31 cellular contexts compared by ENCODE assay signal in the genomic region with DNA sequence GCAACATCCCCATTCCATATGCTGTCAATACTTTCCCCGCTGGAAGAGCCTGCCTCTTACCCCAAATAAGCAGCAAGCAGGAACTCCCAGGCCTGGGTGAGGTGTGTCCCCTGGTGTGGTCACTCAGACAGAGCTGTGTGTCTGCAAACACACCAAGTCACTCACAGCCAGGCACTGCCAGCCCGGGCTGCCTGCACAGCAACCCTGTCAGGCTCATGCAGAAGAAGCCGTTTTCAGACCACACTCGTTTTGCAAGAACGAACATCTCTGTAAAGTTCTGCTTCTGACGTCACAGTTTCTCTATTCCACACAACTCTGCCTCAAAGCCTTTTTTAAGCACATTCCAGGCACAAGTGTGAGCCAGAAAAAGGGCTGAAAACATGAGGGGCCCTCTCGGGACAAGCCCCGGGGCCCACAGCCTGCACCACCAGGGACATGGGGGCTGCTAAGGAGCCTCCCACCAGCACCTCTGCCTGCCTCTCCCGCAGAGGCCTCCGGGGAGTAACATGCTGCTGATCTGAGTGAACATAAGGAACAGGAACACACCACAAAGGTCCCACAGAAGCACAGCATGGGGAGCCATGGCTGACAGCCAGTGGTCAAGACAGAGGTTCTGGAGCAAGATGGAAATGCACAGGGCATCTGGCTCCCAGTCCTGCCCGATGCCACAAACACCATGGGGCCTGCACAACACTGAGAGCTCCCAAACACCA. TPM values are rescaled to one million over a fixed set of nuclear protein-coding genes. Genes with fewer than 3 reads are reported as not detected.
DNase-seq lines count a peak whose midpoint lies in the region; ATAC-seq, FAIRE-seq and TF ChIP-seq lines count a peak whose summit lies in the region.
"Had no signal": no experiment of that assay in that cellular context is flagged by ENCODE, and none has a peak within 500 bp of the region (broad histone marks: within the 10 kb centered on the region; RNA-seq: fewer than 3 reads in every experiment).

No MANE protein-coding gene starts in this region.

- POLR2A ChIA-PET in K562 (lab: Yijun Ruan, JAX) (interaction anchor here (0.6 kb wide), 1 partner anchor 543 kb away, joined by 4 read pairs; no protein-coding TSS in a partner anchor), PC-9 (lab: Charles Lee; ENCODE audit: unreplicated experiment) (no interaction called here)
- POLR2A ChIA-PET in activated CD4-positive, alpha-beta memory T cell treated with anti-CD3 and anti-CD28 coated beads, Interleukin-2, amount 10 ng/mL, durations not matched to agents 7 days and 5 days (lab: Charles Lee) = no interaction called here

- intact Hi-C loops in K562 (cut with micrococcal nuclease) (no loop called here), pancreas (cut with DNase I) (no loop called here), PC-9 (cut with micrococcal nuclease; ENCODE audit: unreplicated experiment) (no loop called here)

- DNase-seq in KBM-7 = peak; percentile 15
- peak; percentile 68 for DNase-seq in NOMO-1 treated with DMSO at 0.1 percent for 48 hours (lab: John Stamatoyannopoulos, UW; ENCODE audit: unreplicated experiment)
- no peak for DNase-seq in K562 (ENCODE audit: extremely low read depth in 1 of 4, low spot score in 3 of 4)
- no peak for DNase-seq in pancreas
- DNase-seq in PC-9 = no peak
- DNase-seq in activated CD4-positive, alpha-beta memory T cell treated with anti-CD3 and anti-CD28 coated beads, Interleukin-2, amount 10 ng/mL, durations not matched to agents 7 days and 5 days = no peak
- DNase-seq: activated CD8-positive, alpha-beta memory T cell treated with anti-CD3 and anti-CD28 coated beads for 24 hours; activated naive CD4-positive, alpha-beta T cell treated with Interleukin-2 at 50 U/mL for 16 hours; activated T-cell treated with anti-CD3 and anti-CD28 coated beads, Interleukin-2, amount 50 U/mL, for 4 hours; adrenal gland; brain microvascular endothelial cell; CD4-positive, alpha-beta memory T cell; DMS 273 treated with DMSO at 0.1 percent for 48 hours; endodermal cell; esophagus squamous epithelium; hypothalamus; KG1; NCI-H1092 treated with DMSO at 0.1 percent for 48 hours; NCI-H1930; NCI-H69; PC-3; SHP77; T-helper 1 cell had no signal

- H3K4me1 Mint-ChIP-seq in activated CD4-positive, alpha-beta memory T cell treated with anti-CD3 and anti-CD28 coated beads, Interleukin-2, amount 10 ng/mL, durations not matched to agents 7 days and 5 days = no peaks in the 10 kb centered on the region
- H3K4me1 Mint-ChIP-seq: CD4-positive, alpha-beta memory T cell; endodermal cell; GM23338; nephron had no signal

- 1% methylated on average over 11 of the region's 11 CpGs for WGBS in K562 (ENCODE audit: insufficient coverage, low coverage, missing lambda C conversion rate)
- 47 to 53% methylated on average over 11 of the region's 11 CpGs for WGBS in pancreas, 2 donors

- no peak overlapping the region for H3K27ac ChIP-seq in K562 (ENCODE audit: extremely low read depth, low read depth, low read length)
- H3K27ac ChIP-seq in pancreas = no peak overlapping the region
- H3K27ac ChIP-seq in PC-9 = no peak overlapping the region
- H3K27ac ChIP-seq: adrenal gland, brain microvascular endothelial cell, coronary artery, esophagus squamous epithelium, tibial nerve had no signal

- H2AFZ ChIP-seq in K562 (ENCODE audit: low read depth, low read length) (no peak overlapping the region), PC-9 (no peak overlapping the region)
- H2AFZ ChIP-seq: GM23338 had no signal

- H3K79me2 ChIP-seq in K562 (ENCODE audit: control insufficient read depth, insufficient read depth, low read length) = no peaks in the 10 kb centered on the region
- no peaks in the 10 kb centered on the region for H3K79me2 ChIP-seq in PC-9 (ENCODE audit: low read depth)

- H3K4me3 ChIP-seq in K562 = no peak overlapping the region
- no peak overlapping the region for H3K4me3 ChIP-seq in pancreas
- no peak overlapping the region for H3K4me3 ChIP-seq in PC-9
- H3K4me3 ChIP-seq: adrenal gland, coronary artery, esophagus squamous epithelium, GM23338, tibial nerve had no signal

- TF ChIP-seq CTCF in K562 (IDR thresholded peaks at IDR 0.05 in 2 of 3, conservative IDR thresholded peaks at IDR 0.05 in 1 of 3; ENCODE audit: insufficient read depth in 2 of 3, low read depth in 1 of 3, low read length in 3 of 3) = no peak
- TF ChIP-seq CTCF in pancreas (IDR thresholded peaks at IDR 0.05) = no peak
- TF ChIP-seq CTCF in PC-9 (conservative IDR thresholded peaks at IDR 0.05) = no peak

- TF ChIP-seq RAD21 in K562 (CRISPR knock-in tag; conservative IDR thresholded peaks at IDR 0.05 in 1 of 2, IDR thresholded peaks at IDR 0.05 in 1 of 2) = no peak

- H3K9me3 Mint-ChIP-seq in activated CD4-positive, alpha-beta memory T cell treated with anti-CD3 and anti-CD28 coated beads, Interleukin-2, amount 10 ng/mL, durations not matched to agents 7 days and 5 days = peaks cover 15% of the 10 kb centered on the region

- no peaks in the 10 kb centered on the region for H3K36me3 ChIP-seq in K562 (ENCODE audit: control insufficient read depth, insufficient read depth, low read length)
- no peaks in the 10 kb centered on the region for H3K36me3 ChIP-seq in pancreas
- no peaks in the 10 kb centered on the region for H3K36me3 ChIP-seq in PC-9 (ENCODE audit: low read depth)
- H3K36me3 ChIP-seq: adrenal gland, brain microvascular endothelial cell, esophagus squamous epithelium, tibial nerve had no signal

- no peaks in the 10 kb centered on the region; the same call in 1 of the 2 replicates for H4K20me1 ChIP-seq in K562 (replicated peaks; ENCODE audit: control insufficient read depth, insufficient read depth, low read length)
- no peaks in the 10 kb centered on the region for H4K20me1 ChIP-seq in PC-9 (ENCODE audit: insufficient read depth)

- H3F3A ChIP-seq in PC-9 (ENCODE audit: insufficient read depth, low read depth) = 0 out of 2 replicates have a peak, but pooled peaks cover 1% of the 10 kb centered on the region

- H3K9me3 ChIP-seq in K562 (replicated peaks; ENCODE audit: control insufficient read depth, insufficient read depth, low read depth, low read length) (no peaks in the 10 kb centered on the region; the same call in 1 of the 2 replicates), pancreas (no peaks in the 10 kb centered on the region), PC-9 (ENCODE audit: insufficient read depth, low read depth) (peaks cover 19% of the 10 kb centered on the region)

- TF ChIP-seq POLR2A in K562 (conservative IDR thresholded peaks at IDR 0.05) = no peak

- no TSS peak for BruUV-seq in K562 (replicated peaks; lab: Mats Ljungman, UMichigan)
- BruUV-seq in PC-9 (replicated peaks; lab: Mats Ljungman, UMichigan) = no TSS peak

- in situ Hi-C loops in KBM-7 (cut with MboI; ENCODE audit: low pct_unique_long_range_greater_than_20kb, low sequenced_read_pairs) = no loop called here
- in situ Hi-C loops in K562 (cut with MboI) = loop anchor here (5.0 kb wide), 1 partner anchor 74 kb away; no protein-coding TSS in a partner anchor

- no peak overlapping the region for H3K27ac Mint-ChIP-seq in activated CD4-positive, alpha-beta memory T cell treated with anti-CD3 and anti-CD28 coated beads, Interleukin-2, amount 10 ng/mL, durations not matched to agents 7 days and 5 days
- H3K27ac Mint-ChIP-seq: CD4-positive, alpha-beta memory T cell; endodermal cell; GM23338; nephron had no signal

- H3K36me3 Mint-ChIP-seq in activated CD4-positive, alpha-beta memory T cell treated with anti-CD3 and anti-CD28 coated beads, Interleukin-2, amount 10 ng/mL, durations not matched to agents 7 days and 5 days (ENCODE audit: low read depth) = no peaks in the 10 kb centered on the region

- H3K27me3 Mint-ChIP-seq in activated CD4-positive, alpha-beta memory T cell treated with anti-CD3 and anti-CD28 coated beads, Interleukin-2, amount 10 ng/mL, durations not matched to agents 7 days and 5 days = peaks cover 14% of the 10 kb centered on the region

- TF ChIP-seq EP300 in K562 (IDR thresholded peaks at IDR 0.05; ENCODE audit: low read length) = no peak

- no peak for ATAC-seq in K562
- ATAC-seq in pancreas = peak; percentile 33 to 70 (median 62)
- no peak for ATAC-seq in SK-N-SH treated with all-trans-retinoic acid at 6 μM for 48 hours
- no peak for ATAC-seq in HG02885 (IDR thresholded peaks at IDR 0.05; ENCODE audit: poor library complexity, unreplicated experiment)
- ATAC-seq: activated T-cell treated with anti-CD3 and anti-CD28 coated beads, Interleukin-2, amount 50 U/mL, for 4 hours; GM23338; PC-3; sciatic nerve had no signal

- H3K4me2 ChIP-seq in K562 (ENCODE audit: insufficient read depth, low read length) (no peak overlapping the region), PC-9 (no peak overlapping the region)
- H3K4me2 ChIP-seq: GM23338 had no signal

- H3K9me2 ChIP-seq in PC-9 (ENCODE audit: insufficient read depth) = no peaks in the 10 kb centered on the region

- H3K9me1 ChIP-seq in K562 (ENCODE audit: control insufficient read depth, insufficient read depth, low read length) = no peaks in the 10 kb centered on the region

- no peak overlapping the region for H3K9ac ChIP-seq in K562 (ENCODE audit: insufficient read depth in 1 of 2, low read depth in 2 of 2, low read length in 2 of 2)

- H3K27me3 ChIP-seq in K562 (ENCODE audit: control insufficient read depth in 2 of 2, insufficient read depth in 2 of 2, low read length in 2 of 2) (peaks cover 0 to 18% of the 10 kb centered on the region in 2 experiments; a peak in 3 of 5 replicates), pancreas (no peaks in the 10 kb centered on the region), PC-9 (ENCODE audit: insufficient read depth, low read depth) (peaks cover 25% of the 10 kb centered on the region)
- H3K27me3 ChIP-seq: brain microvascular endothelial cell, tibial nerve had no signal

- FAIRE-seq in K562 (lab: Jason Lieb, UNC) = no peak
- no peak for FAIRE-seq in pancreas (lab: Jason Lieb, UNC)
- FAIRE-seq: islet of Langerhans had no signal

- CTCF ChIA-PET in K562 (lab: Yijun Ruan, JAX; ENCODE audit: low intra/inter-chr PET ratio) = no interaction called here
- CTCF ChIA-PET in PC-9 (lab: Charles Lee) = no interaction called here
- CTCF ChIA-PET in activated CD4-positive, alpha-beta memory T cell treated with anti-CD3 and anti-CD28 coated beads, Interleukin-2, amount 10 ng/mL, durations not matched to agents 7 days and 5 days (lab: Charles Lee) = no interaction called here

- H3K4me3 Mint-ChIP-seq in activated CD4-positive, alpha-beta memory T cell treated with anti-CD3 and anti-CD28 coated beads, Interleukin-2, amount 10 ng/mL, durations not matched to agents 7 days and 5 days = no peak overlapping the region
- H3K4me3 Mint-ChIP-seq: activated T-cell treated with anti-CD3 and anti-CD28 coated beads, Interleukin-2, amount 50 U/mL, for 4 hours; CD4-positive, alpha-beta memory T cell; endodermal cell; GM23338; nephron had no signal

- H3K4me1 ChIP-seq in K562 (replicated peaks in 1 of 2; ENCODE audit: control insufficient read depth in 2 of 2, insufficient read depth in 2 of 2, low read length in 2 of 2) = no peaks in the 10 kb centered on the region
- peaks cover 9 to 18% (median 17%) of the 10 kb centered on the region in 3 donors for H3K4me1 ChIP-seq in pancreas
- H3K4me1 ChIP-seq in PC-9 (replicated peaks; ENCODE audit: insufficient read depth) = 0 out of 2 replicates have a peak, but pooled peaks cover 2% of the 10 kb centered on the region
- H3K4me1 ChIP-seq: adrenal gland, esophagus squamous epithelium, tibial nerve had no signal

RNA-seq across cellular contexts. Expression of a gene that starts 11.4 kb away (rescaled TPM):
- not detected in 2 replicates for total RNA-seq in K562 (2011; cell fraction: chromatin; rRNA removed; ENCODE audit: low replicate concordance)
- not detected in 2 replicates for total RNA-seq in K562 (2011; cell fraction: nucleolus; rRNA removed)
- not detected in 2 replicates for total RNA-seq in K562 (2011; cell fraction: nucleoplasm; rRNA removed)
- total RNA-seq in K562 (2014; rRNA removed) = not detected in 2 replicates
- total RNA-seq in K562 (2014; rRNA removed; fragmentation: Illumina TruSeq; extraction: Trizol) = not detected in 2 replicates
- not detected in 2 replicates for total RNA-seq in K562 (2015; rRNA removed; fragmentation: Illumina TruSeq; extraction: Trizol)
- 0.09 TPM in 1 of 2 replicates, not detected in the other for total RNA-seq in K562 (2021)
- not detected in 2 replicates for polyA plus RNA-seq in K562 (2011; rRNA removed)
- not detected in 2 replicates for polyA plus RNA-seq in K562 (2011; cell fraction: cytosol; rRNA removed)
- polyA plus RNA-seq in K562 (2011; cell fraction: nucleus; rRNA removed) = not detected in 2 replicates
- 0.04 TPM in 1 of 2 replicates, not detected in the other for polyA plus RNA-seq in K562 (2012)
- not detected in 2 replicates for polyA plus RNA-seq in K562 (2014; fragmentation: Illumina TruSeq; extraction: Trizol)
- not detected for polyA plus RNA-seq in K562 (2014; fragmentation: Nextera tagmentation; extraction: Ambion mirVana)
- polyA plus RNA-seq in K562 (2014; rRNA removed) = not detected in 2 replicates
- not detected in 2 replicates for polyA minus RNA-seq in K562 (2011; rRNA and poly(A)+ RNA removed)
- 0.73 TPM in 1 of 2 replicates, not detected in the other for polyA minus RNA-seq in K562 (2011; cell fraction: cytosol; rRNA and poly(A)+ RNA removed)
- not detected in 2 replicates for polyA minus RNA-seq in K562 (2011; cell fraction: nucleus; rRNA and poly(A)+ RNA removed)
- total RNA-seq in pancreas = 10 to 100 TPM; 12.4 to 40.7 (median 31.8) TPM
- 10 to 100 TPM; 12.2 to 49.2 TPM for polyA plus RNA-seq in pancreas
- not detected in 2 replicates for total RNA-seq in PC-9 (2021)
- total RNA-seq in activated CD4-positive, alpha-beta memory T cell treated with anti-CD3 and anti-CD28 coated beads, Interleukin-2, amount 10 ng/mL, durations not matched to agents 7 days and 5 days = 1 to 10 TPM; 4.7 to 4.8 TPM

Comparison
In these comparisons a context has a peak if more than half of its experiments do, and no peak if none do; other contexts are left out.
1. DNase-seq: peak in KBM-7 (single experiment) and NOMO-1 treated with DMSO at 0.1 percent for 48 hours (single experiment); none in K562 (0 of 4), pancreas (0 of 6), PC-9 (0 of 2) and activated CD4-positive, alpha-beta memory T cell treated with anti-CD3 and anti-CD28 coated beads, Interleukin-2, amount 10 ng/mL, durations not matched to agents 7 days and 5 days (single experiment).
2. ATAC-seq: peak in pancreas (4 of 4); none in K562 (single experiment), SK-N-SH treated with all-trans-retinoic acid at 6 μM for 48 hours (single experiment) and HG02885 (single experiment).